ENCODE assay signal across 1 cellular context in genomic region chr3:27219127-27219860, GRCh38.
TF ChIP-seq lines count a peak whose summit lies in the region.

No MANE protein-coding gene starts in this region.

TF ChIP-seq in GM23338, 12 proteins besides CTCF, POLR2A, EP300 and RAD21 (continued from another document):
- TF ChIP-seq ETS1 (IDR thresholded peaks at IDR 0.05) (no peak), REST (IDR thresholded peaks at IDR 0.05; ENCODE audit: unreplicated experiment) (no peak), STAT1 (IDR thresholded peaks at IDR 0.05; ENCODE audit: unreplicated experiment) (no peak), ZNF331 (CRISPR knock-in tag; IDR thresholded peaks at IDR 0.05; ENCODE audit: low read depth) (no peak), NANOG (IDR thresholded peaks at IDR 0.05; ENCODE audit: borderline replicate concordance) (no peak)
